Comparison of ENCODE assay signal across 11 cellular contexts in genomic region chr15:56165234-56165633, GRCh38.
"Had no signal": no experiment of that assay in that cellular context is flagged by ENCODE, and none has a peak within 500 bp of the region (broad histone marks: within the 10 kb centered on the region; RNA-seq: fewer than 3 reads in every experiment).

No MANE protein-coding gene starts in this region.

- ATAC-seq: stimulated activated naive B cell treated with anti-CD40 and anti-IgM and Interleukin-4, amounts not matched to agents 10 μg/mL and 1 μg/mL and 100 μg/mL, for 72 hours had no signal

- H3K4me3 ChIP-seq: hepatocyte, right atrium auricular region, skin epidermis had no signal

- H2AFZ ChIP-seq: hepatocyte had no signal

- H3K27me3 ChIP-seq: hepatocyte, right atrium auricular region had no signal

- H3K9me3 ChIP-seq: right atrium auricular region had no signal

- DNase-seq: activated CD4-positive, alpha-beta T cell treated with anti-CD3 and anti-CD28 coated beads, Interleukin-2, amount 10 ng/mL, durations not matched to agents 24 days and 14 days; activated naive CD4-positive, alpha-beta T cell treated with Interleukin-2 at 50 U/mL for 16 hours; effector memory CD4-positive, alpha-beta T cell; naive B cell; posterior cingulate gyrus; stimulated activated naive B cell treated with anti-CD40 and anti-IgM and Interleukin-4, amounts not matched to agents 10 μg/mL and 1 μg/mL and 100 μg/mL, for 72 hours; substantia nigra had no signal

- H3K4me2 ChIP-seq: hepatocyte had no signal

- H3K36me3 ChIP-seq: right atrium auricular region had no signal

- H3K27ac ChIP-seq: hepatocyte, right atrium auricular region, skin epidermis, VCaP had no signal
